In the genomic region with DNA sequence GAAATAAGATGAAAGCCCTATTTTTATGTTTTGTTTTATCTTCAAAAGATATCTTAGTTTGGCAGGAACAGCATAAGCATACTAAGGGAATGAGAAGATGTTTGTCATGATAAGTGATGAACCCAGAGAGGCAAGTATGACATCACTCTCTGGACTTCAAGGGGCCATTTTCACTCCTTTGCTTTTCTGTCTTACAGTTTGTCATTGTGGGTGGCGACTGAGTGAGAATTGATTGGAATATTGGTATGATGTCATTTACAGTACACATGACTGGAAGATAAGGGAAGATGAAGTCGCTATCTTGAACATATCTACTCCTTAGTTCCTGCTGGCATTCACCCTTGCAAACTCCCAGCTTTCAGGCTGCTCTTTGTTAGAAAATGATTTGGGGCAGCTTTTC, we compare ENCODE assay signal across 14 cellular contexts.
DNase-seq lines count a peak whose midpoint lies in the region; ATAC-seq, FAIRE-seq and TF ChIP-seq lines count a peak whose summit lies in the region.
"Had no signal": no experiment of that assay in that cellular context is flagged by ENCODE, and none has a peak within 500 bp of the region (broad histone marks: within the 10 kb centered on the region; RNA-seq: fewer than 3 reads in every experiment).

No MANE protein-coding gene starts in this region.

- BruUV-seq in HepG2 (replicated peaks; lab: Mats Ljungman, UMichigan), result no TSS peak

- H3K27ac ChIP-seq in HepG2 (ENCODE audit: extremely low read length, insufficient read depth, low read length), result no peak overlapping the region
- H3K27ac ChIP-seq in right lobe of liver, result no peak overlapping the region
- H3K27ac ChIP-seq in brain microvascular endothelial cell, result no peak overlapping the region
- peak overlapping the region; percentile 5 for H3K27ac ChIP-seq in urinary bladder (ENCODE audit: low read depth)
- H3K27ac ChIP-seq: 22Rv1 had no signal

- H3K79me2 ChIP-seq in HepG2 (ENCODE audit: insufficient read depth, low read length), result no peaks in the 10 kb centered on the region

- FAIRE-seq in HepG2 (lab: Jason Lieb, UNC), result no peak
- FAIRE-seq: H54 had no signal

- in situ Hi-C loops in HepG2 (cut with HindIII; ENCODE audit: extremely low pct_ligation_motif_present, low pct_unique_long_range_greater_than_20kb), result no loop called here
- in situ Hi-C loops in brain microvascular endothelial cell (cut with HindIII; ENCODE audit: low pct_ligation_motif_present, low sequenced_read_pairs), result no loop called here

- CTCF ChIA-PET in HepG2 (lab: Yijun Ruan, JAX; ENCODE audit: low intra/inter-chr PET ratio, low total read pairs), result no interaction called here

- 91% methylated on average over 2 of the region's 2 CpGs for WGBS in HepG2 (ENCODE audit: low lambda C conversion rate)
- 75% methylated on average over 2 of the region's 2 CpGs for WGBS in right lobe of liver (ENCODE audit: insufficient coverage, low coverage, low lambda C conversion rate, missing lambda C conversion rate)
- WGBS in urinary bladder, result 56% methylated on average over 2 of the region's 2 CpGs

- H3K9ac ChIP-seq in HepG2 (ENCODE audit: insufficient read depth, low read depth, low read length), result no peak overlapping the region

- TF ChIP-seq EP300 in HepG2 (IDR thresholded peaks at IDR 0.05; ENCODE audit: low read depth in 2 of 2, low read length in 2 of 2) (no peak), HepG2 (CRISPR knock-in tag; IDR thresholded peaks at IDR 0.05; ENCODE audit: borderline replicate concordance) (no peak)

- peaks cover 28% of the 10 kb centered on the region for H3K4me1 ChIP-seq in HepG2 (ENCODE audit: insufficient read depth, low read length)
- H3K4me1 ChIP-seq in right lobe of liver, result no peaks in the 10 kb centered on the region
- H3K4me1 ChIP-seq in urinary bladder (ENCODE audit: insufficient read depth), result no peaks in the 10 kb centered on the region

- H3K9me3 ChIP-seq in HepG2 (ENCODE audit: low read length) (no peaks in the 10 kb centered on the region), right lobe of liver (no peaks in the 10 kb centered on the region)

- TF ChIP-seq CTCF in HepG2 (CRISPR knock-in tag; IDR thresholded peaks at IDR 0.05) (no peak), right lobe of liver (IDR thresholded peaks at IDR 0.05) (no peak), brain microvascular endothelial cell (IDR thresholded peaks at IDR 0.05; ENCODE audit: low read depth, low read length, missing control alignments) (no peak), fibroblast of the aortic adventitia (IDR thresholded peaks at IDR 0.05; ENCODE audit: insufficient read depth, low read length) (no peak)

- TF ChIP-seq POLR2A in HepG2 (IDR thresholded peaks at IDR 0.05; ENCODE audit: insufficient read depth in 1 of 2, low read depth in 2 of 2, low read length in 2 of 2), result no peak
- TF ChIP-seq POLR2A in right lobe of liver (IDR thresholded peaks at IDR 0.05), result no peak

- H3K4me3 ChIP-seq in HepG2 (replicated peaks in 1 of 3; ENCODE audit: insufficient read depth in 1 of 3, low read depth in 2 of 3, low read length in 3 of 3) (no peak overlapping the region), right lobe of liver (no peak overlapping the region), brain microvascular endothelial cell (ENCODE audit: low read depth, low read length) (no peak overlapping the region), fibroblast of the aortic adventitia (ENCODE audit: low read depth, low read length) (no peak overlapping the region), urinary bladder (ENCODE audit: low read depth, low read length) (no peak overlapping the region)

- DNase-seq in HepG2 (ENCODE audit: low spot score) (no peak), right lobe of liver (no peak), brain microvascular endothelial cell (peak; percentile 39), fibroblast of the aortic adventitia (ENCODE audit: low read depth) (peak; percentile 31), occipital lobe (lab: John Stamatoyannopoulos, UW) (no peak), NCI-H82 treated with DMSO at 0.1 percent for 48 hours (lab: John Stamatoyannopoulos, UW; ENCODE audit: unreplicated experiment) (no peak)
- DNase-seq: CD8-positive, alpha-beta T cell; COR-L47; DMS53; GF-D8 had no signal

- no peak overlapping the region for H3K4me2 ChIP-seq in HepG2 (ENCODE audit: low read depth, low read length)

- intact Hi-C loops in HepG2 (cut with micrococcal nuclease; ENCODE audit: unreplicated experiment) (no loop called here), right lobe of liver (cut with DNase I) (no loop called here)

- no peaks in the 10 kb centered on the region for H3K27me3 ChIP-seq in HepG2 (ENCODE audit: control insufficient read depth in 1 of 2, insufficient read depth in 2 of 2, low read length in 2 of 2)
- no peaks in the 10 kb centered on the region for H3K27me3 ChIP-seq in right lobe of liver
- no peaks in the 10 kb centered on the region for H3K27me3 ChIP-seq in brain microvascular endothelial cell (replicated peaks)

- H2AFZ ChIP-seq in HepG2 (ENCODE audit: low read length), result no peak overlapping the region

- no peak for TF ChIP-seq RAD21 in HepG2 (CRISPR knock-in tag; IDR thresholded peaks at IDR 0.05)

- no peak for ATAC-seq in HepG2
- no peak for ATAC-seq in right lobe of liver
- no peak for ATAC-seq in HG03175 (IDR thresholded peaks at IDR 0.05; ENCODE audit: unreplicated experiment)
- ATAC-seq: CD8-positive, alpha-beta T cell had no signal

- POLR2A ChIA-PET in HepG2 (lab: Yijun Ruan, JAX), result no interaction called here

- no peaks in the 10 kb centered on the region for H3K36me3 ChIP-seq in HepG2 (replicated peaks in 1 of 2; ENCODE audit: control insufficient read depth in 1 of 2, insufficient read depth in 2 of 2, low read length in 2 of 2)
- no peaks in the 10 kb centered on the region for H3K36me3 ChIP-seq in right lobe of liver
- no peaks in the 10 kb centered on the region for H3K36me3 ChIP-seq in brain microvascular endothelial cell (replicated peaks)
- no peaks in the 10 kb centered on the region for H3K36me3 ChIP-seq in urinary bladder (ENCODE audit: insufficient read depth)

- H4K20me1 ChIP-seq in HepG2 (ENCODE audit: insufficient read depth, low read length), result no peaks in the 10 kb centered on the region

TF ChIP-seq in HepG2, 621 proteins besides CTCF, POLR2A, EP300 and RAD21:
- TF ChIP-seq CREB1 (IDR thresholded peaks at IDR 0.05) (peak; percentile 64; the same call in 1 of the 2 replicates), CREB1 (CRISPR knock-in tag; IDR thresholded peaks at IDR 0.05) (no peak), GATA4 (IDR thresholded peaks at IDR 0.05; ENCODE audit: borderline replicate concordance, low read depth) (no peak), ATF7 (IDR thresholded peaks at IDR 0.05) (peak; percentile 78), ATF7 (CRISPR knock-in tag; IDR thresholded peaks at IDR 0.05) (no peak)

Comparison
In these comparisons a context has a peak if more than half of its experiments do, and no peak if none do; other contexts are left out.
1. DNase-seq: peak in brain microvascular endothelial cell (single experiment) and fibroblast of the aortic adventitia (single experiment); none in HepG2 (single experiment), right lobe of liver (0 of 3), occipital lobe (single experiment) and NCI-H82 treated with DMSO at 0.1 percent for 48 hours (single experiment).